In the genomic region with DNA sequence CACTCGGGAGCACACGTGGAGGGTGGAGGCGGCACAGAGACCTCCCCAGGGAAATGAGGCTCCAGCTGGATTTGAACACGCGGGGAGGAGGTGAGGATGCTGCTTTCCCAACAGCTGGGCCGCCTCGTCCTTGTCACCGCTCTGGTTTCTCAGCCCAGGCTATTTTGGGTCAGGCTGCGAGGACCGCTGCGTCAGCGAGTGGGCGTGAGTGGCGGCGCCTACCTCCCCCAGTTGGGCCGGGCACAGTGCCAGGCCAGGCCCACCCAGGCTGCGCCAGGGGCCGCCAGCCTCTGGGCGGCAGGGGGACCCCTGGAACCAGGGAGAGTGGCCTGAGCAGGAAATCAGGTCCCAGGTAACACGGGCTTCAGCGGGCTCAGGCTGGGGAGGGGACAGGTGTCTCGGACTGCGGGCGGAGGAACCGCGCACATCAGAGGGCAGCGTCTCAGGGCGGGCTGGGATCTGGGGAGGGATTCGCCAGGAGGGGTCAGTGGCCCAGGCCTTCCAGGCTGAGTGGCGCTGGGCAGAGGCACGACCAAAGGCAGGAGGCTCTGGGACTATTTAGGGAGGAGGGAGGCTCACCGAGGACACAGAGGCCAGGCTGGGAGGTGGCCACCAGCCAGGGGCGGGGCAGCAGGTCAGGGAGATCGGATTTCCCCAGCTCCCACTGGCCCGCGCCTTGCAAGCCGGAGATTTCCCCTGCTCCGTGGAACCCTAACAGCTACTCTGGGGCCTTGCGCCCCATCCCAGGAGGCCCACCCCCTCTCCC, we compare ENCODE assay signal across 12 cellular contexts.
A peak's percentile ranks its signal among the peaks of the same experiment; 100 is the strongest.
DNase-seq lines count a peak whose midpoint lies in the region; TF ChIP-seq lines count a peak whose summit lies in the region.
"Had no signal": no experiment of that assay in that cellular context is flagged by ENCODE, and none has a peak within 500 bp of the region (broad histone marks: within the 10 kb centered on the region; RNA-seq: fewer than 3 reads in every experiment).

No MANE protein-coding gene starts in this region.

- H3K36me3 Mint-ChIP-seq in activated CD4-positive, alpha-beta memory T cell treated with anti-CD3 and anti-CD28 coated beads, Interleukin-2, amount 10 ng/mL, durations not matched to agents 7 days and 5 days (ENCODE audit: low read depth) = no peaks in the 10 kb centered on the region
- H3K36me3 Mint-ChIP-seq in osteocyte (ENCODE audit: unreplicated experiment) = no peaks in the 10 kb centered on the region
- H3K36me3 Mint-ChIP-seq: CD8-positive, alpha-beta T cell; naive thymus-derived CD4-positive, alpha-beta T cell had no signal

- CTCF ChIA-PET in activated CD4-positive, alpha-beta memory T cell treated with anti-CD3 and anti-CD28 coated beads, Interleukin-2, amount 10 ng/mL, durations not matched to agents 7 days and 5 days (lab: Charles Lee) = no interaction called here

- peak; percentile 69 for DNase-seq in ELF-1 (ENCODE audit: low read depth, low spot score)
- DNase-seq in activated CD4-positive, alpha-beta memory T cell treated with anti-CD3 and anti-CD28 coated beads, Interleukin-2, amount 10 ng/mL, durations not matched to agents 7 days and 5 days = peak; percentile 13
- peak; percentile 54 for DNase-seq in right atrium auricular region (ENCODE audit: low spot score)
- DNase-seq in osteocyte (ENCODE audit: extremely low spot score, unreplicated experiment) = peak; percentile 77
- DNase-seq in NCI-H2107 treated with DMSO at 0.1 percent for 48 hours (lab: John Stamatoyannopoulos, UW; ENCODE audit: unreplicated experiment) = no peak
- no peak for DNase-seq in germinal center (ENCODE audit: low spot score)
- no peak for DNase-seq in DMS153 treated with DMSO at 0.1 percent for 48 hours (lab: John Stamatoyannopoulos, UW; ENCODE audit: unreplicated experiment)
- no peak for DNase-seq in globus pallidus (ENCODE audit: low spot score)
- DNase-seq: NCI-H446 had no signal

- H3K27ac Mint-ChIP-seq in activated CD4-positive, alpha-beta memory T cell treated with anti-CD3 and anti-CD28 coated beads, Interleukin-2, amount 10 ng/mL, durations not matched to agents 7 days and 5 days = no peak overlapping the region
- no peak overlapping the region for H3K27ac Mint-ChIP-seq in osteocyte (ENCODE audit: unreplicated experiment)
- H3K27ac Mint-ChIP-seq: CD8-positive, alpha-beta T cell; naive thymus-derived CD4-positive, alpha-beta T cell had no signal

- H3K4me3 Mint-ChIP-seq in activated CD4-positive, alpha-beta memory T cell treated with anti-CD3 and anti-CD28 coated beads, Interleukin-2, amount 10 ng/mL, durations not matched to agents 7 days and 5 days = no peak overlapping the region
- H3K4me3 Mint-ChIP-seq in osteocyte (ENCODE audit: unreplicated experiment) = no peak overlapping the region
- H3K4me3 Mint-ChIP-seq: CD8-positive, alpha-beta T cell; naive thymus-derived CD4-positive, alpha-beta T cell had no signal

- no peaks in the 10 kb centered on the region for H3K27me3 ChIP-seq in right atrium auricular region
- H3K27me3 ChIP-seq: adrenal gland had no signal

- H3K4me3 ChIP-seq in right atrium auricular region = peak overlapping the region in 1 of 2 donors; percentile 11
- H3K4me3 ChIP-seq: adrenal gland had no signal

- POLR2A ChIA-PET in activated CD4-positive, alpha-beta memory T cell treated with anti-CD3 and anti-CD28 coated beads, Interleukin-2, amount 10 ng/mL, durations not matched to agents 7 days and 5 days (lab: Charles Lee) = no interaction called here

- peaks cover 5% of the 10 kb centered on the region for H3K27me3 Mint-ChIP-seq in activated CD4-positive, alpha-beta memory T cell treated with anti-CD3 and anti-CD28 coated beads, Interleukin-2, amount 10 ng/mL, durations not matched to agents 7 days and 5 days
- peaks cover 7% of the 10 kb centered on the region for H3K27me3 Mint-ChIP-seq in osteocyte (ENCODE audit: unreplicated experiment)

- H3K4me1 ChIP-seq in right atrium auricular region = peaks cover 0 to 15% of the 10 kb centered on the region in 2 donors
- H3K4me1 ChIP-seq: adrenal gland had no signal

- H3K36me3 ChIP-seq in right atrium auricular region = no peaks in the 10 kb centered on the region
- H3K36me3 ChIP-seq: adrenal gland had no signal

- H3K9me3 Mint-ChIP-seq in activated CD4-positive, alpha-beta memory T cell treated with anti-CD3 and anti-CD28 coated beads, Interleukin-2, amount 10 ng/mL, durations not matched to agents 7 days and 5 days = no peaks in the 10 kb centered on the region
- H3K9me3 Mint-ChIP-seq in osteocyte (ENCODE audit: unreplicated experiment) = peaks cover 2% of the 10 kb centered on the region

- H3K4me1 Mint-ChIP-seq in activated CD4-positive, alpha-beta memory T cell treated with anti-CD3 and anti-CD28 coated beads, Interleukin-2, amount 10 ng/mL, durations not matched to agents 7 days and 5 days = no peaks in the 10 kb centered on the region
- peaks cover 4% of the 10 kb centered on the region for H3K4me1 Mint-ChIP-seq in osteocyte (ENCODE audit: unreplicated experiment)

- no peak overlapping the region for H3K27ac ChIP-seq in right atrium auricular region
- H3K27ac ChIP-seq: adrenal gland had no signal

- H3K9me3 ChIP-seq in right atrium auricular region = peaks cover 0 to 3% of the 10 kb centered on the region in 2 donors
- H3K9me3 ChIP-seq: adrenal gland had no signal

- TF ChIP-seq CTCF in right atrium auricular region (IDR thresholded peaks at IDR 0.05) (no peak), osteocyte (IDR thresholded peaks at IDR 0.05) (no peak)

Comparison
In these comparisons a context has a peak if more than half of its experiments do, and no peak if none do; other contexts are left out.
1. DNase-seq: peak in ELF-1 (single experiment), activated CD4-positive, alpha-beta memory T cell treated with anti-CD3 and anti-CD28 coated beads, Interleukin-2, amount 10 ng/mL, durations not matched to agents 7 days and 5 days (single experiment), right atrium auricular region (single experiment) and osteocyte (single experiment); none in NCI-H2107 treated with DMSO at 0.1 percent for 48 hours (single experiment), germinal center (single experiment), DMS153 treated with DMSO at 0.1 percent for 48 hours (single experiment) and globus pallidus (single experiment).